Comparison of ENCODE assay signal across 16 cellular contexts in the genomic region with DNA sequence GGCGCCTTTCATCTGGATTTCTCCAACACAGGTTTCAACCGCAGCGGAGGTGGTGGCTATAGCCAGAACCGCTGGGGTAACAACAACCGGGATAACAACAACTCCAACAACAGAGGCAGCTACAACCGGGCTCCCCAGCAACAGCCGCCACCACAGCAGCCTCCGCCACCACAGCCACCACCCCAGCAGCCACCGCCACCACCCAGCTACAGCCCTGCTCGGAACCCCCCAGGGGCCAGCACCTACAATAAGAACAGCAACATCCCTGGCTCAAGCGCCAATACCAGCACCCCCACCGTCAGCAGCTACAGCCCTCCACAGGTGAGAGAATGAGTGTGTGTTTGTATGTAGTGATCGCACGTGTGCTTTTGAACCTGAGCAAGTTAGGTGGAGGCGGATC. TPM values are rescaled to one million over a fixed set of nuclear protein-coding genes. Genes with fewer than 3 reads are reported as not detected.
DNase-seq lines count a peak whose midpoint lies in the region; ATAC-seq and TF ChIP-seq lines count a peak whose summit lies in the region.
"Had no signal": no experiment of that assay in that cellular context is flagged by ENCODE, and none has a peak within 500 bp of the region (broad histone marks: within the 10 kb centered on the region; RNA-seq: fewer than 3 reads in every experiment).

No MANE protein-coding gene starts in this region.

- H3K4me3 Mint-ChIP-seq in activated CD8-positive, alpha-beta T cell treated with anti-CD3 and anti-CD28 coated beads, Interleukin-2, amount 10 ng/mL, durations not matched to agents 7 days and 5 days: peak overlapping the region; percentile 71
- peak overlapping the region; percentile 83 to 95 (median 90) for H3K4me3 Mint-ChIP-seq in immature natural killer cell
- H3K4me3 Mint-ChIP-seq: WTC11 had no signal

- H3K36me3 Mint-ChIP-seq in activated CD8-positive, alpha-beta T cell treated with anti-CD3 and anti-CD28 coated beads, Interleukin-2, amount 10 ng/mL, durations not matched to agents 7 days and 5 days (ENCODE audit: low read depth): peaks cover 90% of the 10 kb centered on the region
- H3K36me3 Mint-ChIP-seq in immature natural killer cell: peaks cover 33 to 52% (median 34%) of the 10 kb centered on the region in 3 donors

- H3K27me3 ChIP-seq in cardiac muscle cell (no peaks in the 10 kb centered on the region), upper lobe of right lung (no peaks in the 10 kb centered on the region), tibial artery (no peaks in the 10 kb centered on the region)
- H3K27me3 ChIP-seq: breast epithelium had no signal

- no peak for DNase-seq in cardiac muscle cell (ENCODE audit: low read depth in 1 of 2, low spot score in 1 of 2)
- no peak for DNase-seq in Right ventricle myocardium inferior (ENCODE audit: missing footprints)
- DNase-seq in activated CD8-positive, alpha-beta T cell treated with anti-CD3 and anti-CD28 coated beads, Interleukin-2, amount 10 ng/mL, durations not matched to agents 7 days and 5 days: no peak
- peak in 2 of 3 donors; percentile 54 to 55 for DNase-seq in immature natural killer cell
- peak; percentile 59 for DNase-seq in upper lobe of right lung
- no peak for DNase-seq in tibial artery
- no peak for DNase-seq in caudate nucleus (lab: John Stamatoyannopoulos, UW)
- DNase-seq: activated effector memory CD4-positive, alpha-beta T cell treated with Interleukin-2 at 50 U/mL for 16 hours; DMS153; NCI-H187; NCI-H526; stimulated activated CD4-positive, alpha-beta T cell treated with anti-CD3 and anti-CD28 coated beads, Interleukin-15, amount 100 ng/mL, for 24 hours had no signal

- H3K27me3 Mint-ChIP-seq in activated CD8-positive, alpha-beta T cell treated with anti-CD3 and anti-CD28 coated beads, Interleukin-2, amount 10 ng/mL, durations not matched to agents 7 days and 5 days (ENCODE audit: low read depth): no peaks in the 10 kb centered on the region
- H3K27me3 Mint-ChIP-seq in immature natural killer cell (ENCODE audit: low read depth in 3 of 3): peaks cover 22 to 45% (median 41%) of the 10 kb centered on the region in 3 donors

- POLR2A ChIA-PET in activated CD8-positive, alpha-beta T cell treated with anti-CD3 and anti-CD28 coated beads, Interleukin-2, amount 10 ng/mL, durations not matched to agents 7 days and 5 days (lab: Charles Lee): interaction anchor here (0.6 to 4.1 kb wide), 4 partner anchors 23 to 129 kb away, joined by 3 to 53 read pairs (median 5); a partner anchor contains a TSS

- intact Hi-C loops in Right ventricle myocardium inferior (cut with DNase I) (no loop called here), upper lobe of right lung (cut with DNase I) (no loop called here), tibial artery (cut with DNase I; ENCODE audit: low total_unique reads) (no loop called here)

- H3K4me3 ChIP-seq in cardiac muscle cell: no peak overlapping the region
- no peak overlapping the region for H3K4me3 ChIP-seq in upper lobe of right lung
- H3K4me3 ChIP-seq in tibial artery: no peak overlapping the region
- H3K4me3 ChIP-seq: breast epithelium had no signal

- peak overlapping the region; percentile 76 for H3K27ac ChIP-seq in cardiac muscle cell
- H3K27ac ChIP-seq in upper lobe of right lung: no peak overlapping the region
- peak overlapping the region in 1 of 2 donors; percentile 19 for H3K27ac ChIP-seq in tibial artery
- H3K27ac ChIP-seq in caudate nucleus (ENCODE audit: low read depth, low read length): no peak overlapping the region

- no peaks in the 10 kb centered on the region for H3K9me3 Mint-ChIP-seq in activated CD8-positive, alpha-beta T cell treated with anti-CD3 and anti-CD28 coated beads, Interleukin-2, amount 10 ng/mL, durations not matched to agents 7 days and 5 days (ENCODE audit: insufficient read depth)
- no peaks in the 10 kb centered on the region for H3K9me3 Mint-ChIP-seq in immature natural killer cell
- H3K9me3 Mint-ChIP-seq: WTC11 had no signal

- CTCF ChIA-PET in activated CD8-positive, alpha-beta T cell treated with anti-CD3 and anti-CD28 coated beads, Interleukin-2, amount 10 ng/mL, durations not matched to agents 7 days and 5 days (lab: Charles Lee): interaction anchor here (1.0 to 9.3 kb wide), 4 partner anchors 12 to 239 kb away, joined by 3 to 138 read pairs (median 5); a partner anchor contains a TSS

- TF ChIP-seq CTCF in cardiac muscle cell (IDR thresholded peaks at IDR 0.05; ENCODE audit: low read depth, low read length) (no peak), upper lobe of right lung (IDR thresholded peaks at IDR 0.05) (no peak), tibial artery (IDR thresholded peaks at IDR 0.05) (no peak)

- H3K4me1 ChIP-seq in cardiac muscle cell (ENCODE audit: low read depth) (peaks cover 21% of the 10 kb centered on the region), upper lobe of right lung (peaks cover 44% of the 10 kb centered on the region), tibial artery (peaks cover 0 to 37% (median 31%) of the 10 kb centered on the region in 4 donors)

- H3K36me3 ChIP-seq in cardiac muscle cell: peaks cover 58% of the 10 kb centered on the region
- H3K36me3 ChIP-seq in upper lobe of right lung: peaks cover 84% of the 10 kb centered on the region
- peaks cover 46 to 77% (median 71%) of the 10 kb centered on the region in 3 donors for H3K36me3 ChIP-seq in tibial artery

- ATAC-seq in Right ventricle myocardium inferior (no peak), upper lobe of right lung (no peak), GM21423 (IDR thresholded peaks at IDR 0.05; ENCODE audit: unreplicated experiment) (no peak)
- ATAC-seq in activated CD8-positive, alpha-beta T cell treated with anti-CD3 and anti-CD28 coated beads, Interleukin-2, amount 10 ng/mL, durations not matched to agents 7 days and 5 days: no peak
- ATAC-seq: left lobe of liver, WTC11 had no signal

- peaks cover 100% of the 10 kb centered on the region for H3K4me1 Mint-ChIP-seq in activated CD8-positive, alpha-beta T cell treated with anti-CD3 and anti-CD28 coated beads, Interleukin-2, amount 10 ng/mL, durations not matched to agents 7 days and 5 days (ENCODE audit: low read depth)
- H3K4me1 Mint-ChIP-seq in immature natural killer cell: peaks cover 100% of the 10 kb centered on the region in 2 donors

- peak overlapping the region; percentile 99 for H3K27ac Mint-ChIP-seq in activated CD8-positive, alpha-beta T cell treated with anti-CD3 and anti-CD28 coated beads, Interleukin-2, amount 10 ng/mL, durations not matched to agents 7 days and 5 days
- peak overlapping the region; percentile 98 to 100 (median 100) for H3K27ac Mint-ChIP-seq in immature natural killer cell
- H3K27ac Mint-ChIP-seq: WTC11 had no signal

- H3K9me3 ChIP-seq in cardiac muscle cell (ENCODE audit: low read depth) (no peaks in the 10 kb centered on the region), upper lobe of right lung (no peaks in the 10 kb centered on the region), tibial artery (no peaks in the 10 kb centered on the region)
- H3K9me3 ChIP-seq: breast epithelium had no signal

RNA-seq across cellular contexts. Expression of a gene that starts 6.0 kb away (rescaled TPM):
- total RNA-seq in cardiac muscle cell (24.6 and 25.2 TPM in 2 replicates), Right ventricle myocardium inferior (14.6 TPM), upper lobe of right lung (31.9 TPM)
- polyA plus RNA-seq in cardiac muscle cell (29.7 and 32.4 TPM in 2 replicates), immature natural killer cell (10 to 100 TPM; 14.2 to 38.2 (median 16.9) TPM)
- 10 to 100 TPM; 33.5 to 36.1 TPM for total RNA-seq in activated CD8-positive, alpha-beta T cell treated with anti-CD3 and anti-CD28 coated beads, Interleukin-2, amount 10 ng/mL, durations not matched to agents 7 days and 5 days

RNA-seq across cellular contexts. Expression of a gene that starts 39.8 kb away (rescaled TPM):
- total RNA-seq in cardiac muscle cell (159 and 195 TPM in 2 replicates), Right ventricle myocardium inferior (110 TPM), upper lobe of right lung (171 TPM)
- polyA plus RNA-seq in cardiac muscle cell (148 and 216 TPM in 2 replicates), immature natural killer cell (100 to 1,000 TPM in 1 of 3 donors, 10 to 100 TPM in 2; 23.3 to 103 (median 48.8) TPM)
- 100 to 1,000 TPM; 332 to 340 TPM for total RNA-seq in activated CD8-positive, alpha-beta T cell treated with anti-CD3 and anti-CD28 coated beads, Interleukin-2, amount 10 ng/mL, durations not matched to agents 7 days and 5 days

RNA-seq across cellular contexts. Expression of a gene that starts 49.8 kb away (rescaled TPM):
- total RNA-seq in cardiac muscle cell (19.4 and 32.6 TPM in 2 replicates), Right ventricle myocardium inferior (15.0 TPM), upper lobe of right lung (99.0 TPM)
- polyA plus RNA-seq in cardiac muscle cell (34.8 and 52.3 TPM in 2 replicates), immature natural killer cell (100 to 1,000 TPM in 1 of 3 donors, 10 to 100 TPM in 2; 51.4 to 196 (median 66.4) TPM)
- total RNA-seq in activated CD8-positive, alpha-beta T cell treated with anti-CD3 and anti-CD28 coated beads, Interleukin-2, amount 10 ng/mL, durations not matched to agents 7 days and 5 days: 100 to 1,000 TPM; 210 to 231 TPM

Comparison
In these comparisons a context has a peak if more than half of its experiments do, and no peak if none do; other contexts are left out.
1. DNase-seq: peak in immature natural killer cell (2 of 3) and upper lobe of right lung (single experiment); none in cardiac muscle cell (0 of 2), Right ventricle myocardium inferior (single experiment), activated CD8-positive, alpha-beta T cell treated with anti-CD3 and anti-CD28 coated beads, Interleukin-2, amount 10 ng/mL, durations not matched to agents 7 days and 5 days (single experiment), tibial artery (0 of 2) and caudate nucleus (0 of 61).